ENCODE assay signal across 1 cellular context in genomic region chr17:10737168-10737622, GRCh38.
TF ChIP-seq lines count a peak whose summit lies in the region.

No MANE protein-coding gene starts in this region.

TF ChIP-seq in H1, 55 proteins besides CTCF, POLR2A, EP300 and RAD21:
- TF ChIP-seq EGR1 (IDR thresholded peaks at IDR 0.05; ENCODE audit: borderline replicate concordance, low read depth, low read length) (no peak), YY1 (IDR thresholded peaks at IDR 0.05; ENCODE audit: low read depth, low read length) (peak; percentile 83), TEAD4 (IDR thresholded peaks at IDR 0.05; ENCODE audit: low read depth, low read length) (0 out of 2 replicates have a peak, but pooled peaks have one; percentile 34)
